2 cellular contexts compared by ENCODE assay signal in the genomic region with DNA sequence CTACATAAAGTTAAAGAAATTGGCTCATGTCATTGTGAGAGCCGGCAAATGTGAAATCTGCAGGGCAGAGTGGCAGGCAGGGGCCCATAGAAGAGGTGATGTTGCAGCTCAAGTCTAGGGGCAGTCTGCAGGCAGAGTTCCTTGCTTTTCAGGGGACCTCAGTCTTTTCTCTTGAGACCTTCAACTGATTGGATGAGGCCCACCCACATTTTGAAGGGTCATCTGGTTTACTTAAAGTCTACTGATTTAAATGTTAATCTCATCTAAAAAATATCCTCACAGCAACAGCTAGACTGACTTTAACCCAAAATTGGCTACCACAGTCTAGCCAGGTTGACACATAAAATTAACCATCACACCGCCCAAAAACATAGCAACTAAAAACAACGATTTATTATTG.
A peak's percentile ranks its signal among the peaks of the same experiment; 100 is the strongest.
TF ChIP-seq lines count a peak whose summit lies in the region.

No MANE protein-coding gene starts in this region.

TF ChIP-seq in HCT116, 20 proteins besides CTCF, POLR2A, EP300 and RAD21 (continued from another document):
- TF ChIP-seq, protein P1, sequence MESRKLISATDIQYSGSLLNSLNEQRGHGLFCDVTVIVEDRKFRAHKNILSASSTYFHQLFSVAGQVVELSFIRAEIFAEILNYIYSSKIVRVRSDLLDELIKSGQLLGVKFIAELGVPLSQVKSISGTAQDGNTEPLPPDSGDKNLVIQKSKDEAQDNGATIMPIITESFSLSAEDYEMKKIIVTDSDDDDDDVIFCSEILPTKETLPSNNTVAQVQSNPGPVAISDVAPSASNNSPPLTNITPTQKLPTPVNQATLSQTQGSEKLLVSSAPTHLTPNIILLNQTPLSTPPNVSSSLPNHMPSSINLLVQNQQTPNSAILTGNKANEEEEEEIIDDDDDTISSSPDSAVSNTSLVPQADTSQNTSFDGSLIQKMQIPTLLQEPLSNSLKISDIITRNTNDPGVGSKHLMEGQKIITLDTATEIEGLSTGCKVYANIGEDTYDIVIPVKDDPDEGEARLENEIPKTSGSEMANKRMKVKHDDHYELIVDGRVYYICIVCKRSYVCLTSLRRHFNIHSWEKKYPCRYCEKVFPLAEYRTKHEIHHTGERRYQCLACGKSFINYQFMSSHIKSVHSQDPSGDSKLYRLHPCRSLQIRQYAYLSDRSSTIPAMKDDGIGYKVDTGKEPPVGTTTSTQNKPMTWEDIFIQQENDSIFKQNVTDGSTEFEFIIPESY (IDR thresholded peaks at IDR 0.05; ENCODE audit: extremely low read depth, insufficient replicate concordance, low read length): no peak
- TF ChIP-seq, protein P2, sequence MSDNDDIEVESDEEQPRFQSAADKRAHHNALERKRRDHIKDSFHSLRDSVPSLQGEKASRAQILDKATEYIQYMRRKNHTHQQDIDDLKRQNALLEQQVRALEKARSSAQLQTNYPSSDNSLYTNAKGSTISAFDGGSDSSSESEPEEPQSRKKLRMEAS (IDR thresholded peaks at IDR 0.05): no peak
- TF ChIP-seq CEBPB (IDR thresholded peaks at IDR 0.05; ENCODE audit: low read depth): no peak
- no peak for TF ChIP-seq SP1 (IDR thresholded peaks at IDR 0.05; ENCODE audit: low read depth)
- TF ChIP-seq ZNF274 (IDR thresholded peaks at IDR 0.05; ENCODE audit: low read depth, low read length): no peak
- TF ChIP-seq POLR2AphosphoS5 (IDR thresholded peaks at IDR 0.05; ENCODE audit: low read depth, low read length): no peak
- TF ChIP-seq TCF7L2 (IDR thresholded peaks at IDR 0.05; ENCODE audit: borderline replicate concordance, extremely low read depth, insufficient read depth, insufficient read length): no peak
- TF ChIP-seq CBX3 (IDR thresholded peaks at IDR 0.05; ENCODE audit: low read depth): no peak
- no peak for TF ChIP-seq EZH2 (IDR thresholded peaks at IDR 0.05)
- TF ChIP-seq, protein P3, sequence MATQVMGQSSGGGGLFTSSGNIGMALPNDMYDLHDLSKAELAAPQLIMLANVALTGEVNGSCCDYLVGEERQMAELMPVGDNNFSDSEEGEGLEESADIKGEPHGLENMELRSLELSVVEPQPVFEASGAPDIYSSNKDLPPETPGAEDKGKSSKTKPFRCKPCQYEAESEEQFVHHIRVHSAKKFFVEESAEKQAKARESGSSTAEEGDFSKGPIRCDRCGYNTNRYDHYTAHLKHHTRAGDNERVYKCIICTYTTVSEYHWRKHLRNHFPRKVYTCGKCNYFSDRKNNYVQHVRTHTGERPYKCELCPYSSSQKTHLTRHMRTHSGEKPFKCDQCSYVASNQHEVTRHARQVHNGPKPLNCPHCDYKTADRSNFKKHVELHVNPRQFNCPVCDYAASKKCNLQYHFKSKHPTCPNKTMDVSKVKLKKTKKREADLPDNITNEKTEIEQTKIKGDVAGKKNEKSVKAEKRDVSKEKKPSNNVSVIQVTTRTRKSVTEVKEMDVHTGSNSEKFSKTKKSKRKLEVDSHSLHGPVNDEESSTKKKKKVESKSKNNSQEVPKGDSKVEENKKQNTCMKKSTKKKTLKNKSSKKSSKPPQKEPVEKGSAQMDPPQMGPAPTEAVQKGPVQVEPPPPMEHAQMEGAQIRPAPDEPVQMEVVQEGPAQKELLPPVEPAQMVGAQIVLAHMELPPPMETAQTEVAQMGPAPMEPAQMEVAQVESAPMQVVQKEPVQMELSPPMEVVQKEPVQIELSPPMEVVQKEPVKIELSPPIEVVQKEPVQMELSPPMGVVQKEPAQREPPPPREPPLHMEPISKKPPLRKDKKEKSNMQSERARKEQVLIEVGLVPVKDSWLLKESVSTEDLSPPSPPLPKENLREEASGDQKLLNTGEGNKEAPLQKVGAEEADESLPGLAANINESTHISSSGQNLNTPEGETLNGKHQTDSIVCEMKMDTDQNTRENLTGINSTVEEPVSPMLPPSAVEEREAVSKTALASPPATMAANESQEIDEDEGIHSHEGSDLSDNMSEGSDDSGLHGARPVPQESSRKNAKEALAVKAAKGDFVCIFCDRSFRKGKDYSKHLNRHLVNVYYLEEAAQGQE (IDR thresholded peaks at IDR 0.05; ENCODE audit: low read depth): no peak
- TF ChIP-seq SIN3A (IDR thresholded peaks at IDR 0.05; ENCODE audit: low read depth): no peak
- no peak for TF ChIP-seq FOSL1 (IDR thresholded peaks at IDR 0.05; ENCODE audit: low read depth)
- no peak for TF ChIP-seq EGR1 (IDR thresholded peaks at IDR 0.05; ENCODE audit: low read depth)
- no peak for TF ChIP-seq SRF (IDR thresholded peaks at IDR 0.05; ENCODE audit: low read depth)
- no peak for TF ChIP-seq JUND (IDR thresholded peaks at IDR 0.05)
- no peak for TF ChIP-seq EZH2phosphoT487 (IDR thresholded peaks at IDR 0.05; ENCODE audit: borderline replicate concordance)
- TF ChIP-seq YY1 (IDR thresholded peaks at IDR 0.05; ENCODE audit: extremely low read depth, insufficient replicate concordance, low read depth, low read length): no peak
- TF ChIP-seq, protein P4, sequence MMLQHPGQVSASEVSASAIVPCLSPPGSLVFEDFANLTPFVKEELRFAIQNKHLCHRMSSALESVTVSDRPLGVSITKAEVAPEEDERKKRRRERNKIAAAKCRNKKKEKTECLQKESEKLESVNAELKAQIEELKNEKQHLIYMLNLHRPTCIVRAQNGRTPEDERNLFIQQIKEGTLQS (IDR thresholded peaks at IDR 0.05): no peak

TF ChIP-seq in K562, 482 proteins besides CTCF, POLR2A, EP300 and RAD21 (continued from another document):
- TF ChIP-seq PHTF2 (CRISPR knock-in tag; IDR thresholded peaks at IDR 0.05) (no peak), CTBP1 (IDR thresholded peaks at IDR 0.05; ENCODE audit: borderline replicate concordance) (no peak), ZKSCAN8 (CRISPR knock-in tag; IDR thresholded peaks at IDR 0.05) (no peak), PTBP1 (IDR thresholded peaks at IDR 0.05; ENCODE audit: low read depth, low read length) (no peak), ZNF134 (CRISPR knock-in tag; conservative IDR thresholded peaks at IDR 0.05) (peak; percentile 94), CBX3 (IDR thresholded peaks at IDR 0.05; ENCODE audit: borderline replicate concordance in 1 of 2, low read length in 2 of 2) (no peak), POLR2AphosphoS2 (IDR thresholded peaks at IDR 0.05; ENCODE audit: low read length) (no peak), ZFPM2 (CRISPR knock-in tag; IDR thresholded peaks at IDR 0.05) (no peak), ZNF354B (CRISPR knock-in tag; IDR thresholded peaks at IDR 0.05) (no peak), RBM25 (IDR thresholded peaks at IDR 0.05; ENCODE audit: low read depth, low read length, severe bottlenecking) (peak; percentile 38), SRSF3 (IDR thresholded peaks at IDR 0.05; ENCODE audit: insufficient read depth, low read length) (no peak)
